12 cellular contexts compared by ENCODE assay signal in genomic region chr9:85212887-85213286, GRCh38.
A peak's percentile ranks its signal among the peaks of the same experiment; 100 is the strongest.
DNase-seq lines count a peak whose midpoint lies in the region; TF ChIP-seq lines count a peak whose summit lies in the region.
"Had no signal": no experiment of that assay in that cellular context is flagged by ENCODE, and none has a peak within 500 bp of the region (broad histone marks: within the 10 kb centered on the region; RNA-seq: fewer than 3 reads in every experiment).

No MANE protein-coding gene starts in this region.

- in situ Hi-C loops in mammary epithelial cell (cut with MboI; ENCODE audit: low sequenced_read_pairs in 2 of 2): loop anchor here in 1 of 2 donors (5.0 kb wide), 1 partner anchor 96 kb away; no protein-coding TSS in a partner anchor

- no peaks in the 10 kb centered on the region for H3K9me3 ChIP-seq in mammary epithelial cell (replicated peaks; ENCODE audit: insufficient read depth, low read length)
- H3K9me3 ChIP-seq: gastrocnemius medialis, spleen had no signal

- peak overlapping the region; percentile 97 for H3K27ac ChIP-seq in mammary epithelial cell (ENCODE audit: insufficient read depth, low read depth, low read length)
- H3K27ac ChIP-seq: gastrocnemius medialis, KMS-11, spleen, VCaP had no signal

- DNase-seq in EL (peak; percentile 84), HT1080 (ENCODE audit: low read depth) (peak; percentile 88), mammary epithelial cell (peak; percentile 96), non-pigmented ciliary epithelial cell (ENCODE audit: low read depth) (peak; percentile 60), activated gamma-delta T cell treated with Interleukin-2 at 50 U/mL for 16 hours (no peak), NCI-H2029 (lab: John Stamatoyannopoulos, UW) (no peak), NCI-H510A (lab: John Stamatoyannopoulos, UW) (no peak)
- DNase-seq in activated CD8-positive, alpha-beta memory T cell treated with anti-CD3 and anti-CD28 coated beads, Interleukin-2, amount 50 U/mL, for 48 hours: no peak
- DNase-seq: gastrocnemius medialis, spleen had no signal

- H3K79me2 ChIP-seq in mammary epithelial cell (ENCODE audit: insufficient read depth, low read length): no peaks in the 10 kb centered on the region

- dilution Hi-C loops in mammary epithelial cell (cut with HindIII; ENCODE audit: low sequenced_read_pairs): no loop called here

- peak overlapping the region; percentile 84 for H3K4me2 ChIP-seq in mammary epithelial cell (ENCODE audit: insufficient read depth, low read depth, low read length)
- H3K4me2 ChIP-seq: KMS-11 had no signal

- H4K20me1 ChIP-seq in mammary epithelial cell (ENCODE audit: insufficient read depth, low read length): no peaks in the 10 kb centered on the region

- H3K4me1 ChIP-seq in mammary epithelial cell (ENCODE audit: insufficient read depth, low read length): peaks cover 33% of the 10 kb centered on the region
- H3K4me1 ChIP-seq: gastrocnemius medialis, spleen had no signal

- no peak overlapping the region for H2AFZ ChIP-seq in mammary epithelial cell (ENCODE audit: low read depth, low read length)

- intact Hi-C loops in mammary epithelial cell (cut with micrococcal nuclease): loop anchor here (2.0 kb wide), 2 partner anchors 30 to 98 kb away; no protein-coding TSS in a partner anchor

- peak overlapping the region in 2 of 3 experiments; percentile 4 to 19 for H3K4me3 ChIP-seq in mammary epithelial cell (replicated peaks in 1 of 3; ENCODE audit: insufficient read depth in 1 of 3, low read depth in 2 of 3, low read length in 3 of 3)
- H3K4me3 ChIP-seq: gastrocnemius medialis, spleen had no signal

- CTCF ChIA-PET in mammary epithelial cell (lab: Charles Lee; ENCODE audit: low non-redundant PET): interaction anchor here (0.6 kb wide), 1 partner anchor 612 kb away, joined by 5 read pairs; no protein-coding TSS in a partner anchor

- H3K27me3 ChIP-seq in mammary epithelial cell (ENCODE audit: insufficient read depth, low read length): no peaks in the 10 kb centered on the region
- H3K27me3 ChIP-seq: gastrocnemius medialis, spleen had no signal

- peak overlapping the region; percentile 81 for H3K9ac ChIP-seq in mammary epithelial cell (ENCODE audit: insufficient read depth, low read length)
- H3K9ac ChIP-seq: KMS-11 had no signal

- H3K36me3 ChIP-seq in mammary epithelial cell (ENCODE audit: insufficient read depth, low read length): no peaks in the 10 kb centered on the region
- H3K36me3 ChIP-seq: gastrocnemius medialis, spleen had no signal

- 0% methylated on average over 2 of the region's 2 CpGs for WGBS in mammary epithelial cell (ENCODE audit: low coverage, missing lambda C conversion rate)

- no TSS peak for BruUV-seq in mammary epithelial cell (replicated peaks; lab: Mats Ljungman, UMichigan)

- no peak for TF ChIP-seq CTCF in mammary epithelial cell (conservative IDR thresholded peaks at IDR 0.05 in 1 of 2, IDR thresholded peaks at IDR 0.05 in 1 of 2; ENCODE audit: extremely low read depth in 1 of 2, insufficient read depth in 1 of 2, low read depth in 1 of 2, low read length in 2 of 2)

Comparison
In these comparisons a context has a peak if more than half of its experiments do, and no peak if none do; other contexts are left out.
1. DNase-seq: peak in EL (single experiment), HT1080 (single experiment), mammary epithelial cell (single experiment) and non-pigmented ciliary epithelial cell (single experiment); none in activated gamma-delta T cell treated with Interleukin-2 at 50 U/mL for 16 hours (single experiment), NCI-H2029 (single experiment), NCI-H510A (single experiment) and activated CD8-positive, alpha-beta memory T cell treated with anti-CD3 and anti-CD28 coated beads, Interleukin-2, amount 50 U/mL, for 48 hours (single experiment).